In genomic region chr4:81625422-81626417, GRCh38 we compare ENCODE assay signal across 28 cellular contexts.
DNase-seq lines count a peak whose midpoint lies in the region; ATAC-seq and TF ChIP-seq lines count a peak whose summit lies in the region.
"Had no signal": no experiment of that assay in that cellular context is flagged by ENCODE, and none has a peak within 500 bp of the region (broad histone marks: within the 10 kb centered on the region; RNA-seq: fewer than 3 reads in every experiment).

No MANE protein-coding gene starts in this region.

- peak overlapping the region; percentile 45 for H3K4me3 ChIP-seq in KMS-11 (IDR thresholded peaks at IDR 0.05; ENCODE audit: insufficient read depth, low read depth, low read length)
- H3K4me3 ChIP-seq in liver (ENCODE audit: low read depth in 1 of 3, low read length in 3 of 3) = no peak overlapping the region
- H3K4me3 ChIP-seq in esophagus muscularis mucosa = no peak overlapping the region
- H3K4me3 ChIP-seq in stomach = no peak overlapping the region
- H3K4me3 ChIP-seq in body of pancreas = no peak overlapping the region
- H3K4me3 ChIP-seq: adrenal gland, gastrocnemius medialis, Peyer's patch, psoas muscle, thyroid gland had no signal

- no peak for ATAC-seq in body of pancreas
- ATAC-seq: gastrocnemius medialis; psoas muscle; stimulated activated naive CD8-positive, alpha-beta T cell treated with anti-CD3 and anti-CD28 coated beads, Interleukin-15, Interleukin-2, amounts not matched to agents 100 U/mL and 50 U/mL, for 24 hours had no signal

- H3K36me3 ChIP-seq in KMS-11 (ENCODE audit: insufficient read depth) (no peaks in the 10 kb centered on the region), liver (ENCODE audit: control insufficient read depth in 4 of 4, insufficient read depth in 3 of 4, low read depth in 1 of 4, low read length in 3 of 4) (no peaks in the 10 kb centered on the region), esophagus muscularis mucosa (no peaks in the 10 kb centered on the region), stomach (no peaks in the 10 kb centered on the region), body of pancreas (replicated peaks in 1 of 2; ENCODE audit: insufficient read depth in 1 of 2, low read depth in 2 of 2) (no peaks in the 10 kb centered on the region)
- H3K36me3 ChIP-seq: adrenal gland, gastrocnemius medialis, thyroid gland had no signal

- H3K79me2 ChIP-seq in KMS-11 (ENCODE audit: insufficient read depth, low read depth) = no peaks in the 10 kb centered on the region

- H4K20me1 ChIP-seq in KMS-11 (ENCODE audit: insufficient read depth) = no peaks in the 10 kb centered on the region

- 28% methylated on average over 4 of the region's 4 CpGs for WGBS in liver
- WGBS in esophagus muscularis mucosa = 85% methylated on average over 4 of the region's 4 CpGs
- 66 to 74% (median 71%) methylated on average over 4 of the region's 4 CpGs for WGBS in stomach, 5 donors
- 60 to 65% methylated on average over 4 of the region's 4 CpGs for WGBS in body of pancreas, 2 donors

- TF ChIP-seq CTCF in 22Rv1 (IDR thresholded peaks at IDR 0.05) = no peak
- TF ChIP-seq CTCF in KMS-11 (conservative IDR thresholded peaks at IDR 0.05; ENCODE audit: low read depth, low read length) = no peak
- TF ChIP-seq CTCF in liver (IDR thresholded peaks at IDR 0.05; ENCODE audit: low read depth, low read length, missing input control) = no peak
- no peak for TF ChIP-seq CTCF in esophagus muscularis mucosa (IDR thresholded peaks at IDR 0.05)
- no peak for TF ChIP-seq CTCF in stomach (IDR thresholded peaks at IDR 0.05)
- no peak for TF ChIP-seq CTCF in body of pancreas (IDR thresholded peaks at IDR 0.05)

- H3K9ac ChIP-seq in KMS-11 = peak overlapping the region; percentile 15; the same call in 1 of the 2 replicates
- peak overlapping the region in 1 of 2 donors; percentile 69 for H3K9ac ChIP-seq in liver (ENCODE audit: low read depth in 1 of 2, low read length in 2 of 2)

- TF ChIP-seq EP300 in esophagus muscularis mucosa (IDR thresholded peaks at IDR 0.05) = no peak
- no peak for TF ChIP-seq EP300 in stomach (IDR thresholded peaks at IDR 0.05)

- TF ChIP-seq RAD21 in liver (IDR thresholded peaks at IDR 0.05) = no peak

- no peaks in the 10 kb centered on the region for H3K9me3 ChIP-seq in liver (ENCODE audit: control insufficient read depth in 4 of 4, low read length in 3 of 4)
- no peaks in the 10 kb centered on the region for H3K9me3 ChIP-seq in esophagus muscularis mucosa
- H3K9me3 ChIP-seq in stomach = no peaks in the 10 kb centered on the region
- H3K9me3 ChIP-seq in body of pancreas = no peaks in the 10 kb centered on the region
- H3K9me3 ChIP-seq: adrenal gland, Caco-2, gastrocnemius medialis, Peyer's patch, psoas muscle, thyroid gland had no signal

- peak overlapping the region; percentile 91 for H3K4me2 ChIP-seq in KMS-11

- H3K27me3 ChIP-seq in KMS-11 (ENCODE audit: insufficient read depth, low read depth) = no peaks in the 10 kb centered on the region
- no peaks in the 10 kb centered on the region for H3K27me3 ChIP-seq in liver (ENCODE audit: control insufficient read depth in 4 of 4, insufficient read depth in 4 of 4, low read length in 3 of 4)
- no peaks in the 10 kb centered on the region for H3K27me3 ChIP-seq in esophagus muscularis mucosa
- H3K27me3 ChIP-seq in stomach = no peaks in the 10 kb centered on the region
- H3K27me3 ChIP-seq in body of pancreas = no peaks in the 10 kb centered on the region
- H3K27me3 ChIP-seq: adrenal gland, gastrocnemius medialis, Peyer's patch, thyroid gland had no signal

- DNase-seq in NCI-H748 treated with DMSO at 0.1 percent for 48 hours (lab: John Stamatoyannopoulos, UW) = peak; percentile 6
- DNase-seq in NCI-H774 (lab: John Stamatoyannopoulos, UW) = no peak
- DNase-seq in esophagus muscularis mucosa (ENCODE audit: extremely low spot score) = no peak
- no peak for DNase-seq in stomach
- no peak for DNase-seq in body of pancreas
- DNase-seq: activated CD4-positive, alpha-beta T cell treated with anti-CD3 and anti-CD28 coated beads, Interleukin-2, amount 50 U/mL, for 1 hour; activated naive CD4-positive, alpha-beta T cell treated with anti-CD3 and anti-CD28 coated beads for 36 hours; adrenal gland; Caco-2; cerebellar nuclear complex; gastrocnemius medialis; HCEC 1CT; hippocampal formation; KG1; MV-4-11; NCI-H187 treated with DMSO at 0.1 percent for 48 hours; NCI-H446; NK-92 treated with Interleukin-12 subunit alpha and Interleukin-12 subunit beta, amount 100 ng/mL, for 24 hours; Peyer's patch; psoas muscle; SHP77 treated with DMSO at 0.1 percent for 48 hours; stimulated activated naive CD8-positive, alpha-beta T cell treated with anti-CD3 and anti-CD28 coated beads, Interleukin-15, Interleukin-2, amounts not matched to agents 100 U/mL and 50 U/mL, for 24 hours; SW 1271; T1000; thyroid gland had no signal

- intact Hi-C loops in esophagus muscularis mucosa (cut with DNase I) = no loop called here
- intact Hi-C loops in stomach (cut with DNase I; ENCODE audit: low total_unique reads) = no loop called here
- intact Hi-C loops in body of pancreas (cut with DNase I) = no loop called here

- H3K4me1 ChIP-seq in KMS-11 (ENCODE audit: low read depth, poor library complexity, severe bottlenecking) (peaks cover 95% of the 10 kb centered on the region), liver (ENCODE audit: control insufficient read depth in 4 of 4, insufficient read depth in 4 of 4, low read length in 3 of 4) (peaks cover 11 to 74% (median 45%) of the 10 kb centered on the region in 4 donors), esophagus muscularis mucosa (no peaks in the 10 kb centered on the region), stomach (no peaks in the 10 kb centered on the region), body of pancreas (peaks cover 13% of the 10 kb centered on the region)
- H3K4me1 ChIP-seq: adrenal gland, gastrocnemius medialis, Peyer's patch, thyroid gland had no signal

- no peak for TF ChIP-seq POLR2A in esophagus muscularis mucosa (IDR thresholded peaks at IDR 0.05; ENCODE audit: low read depth)
- TF ChIP-seq POLR2A in stomach (IDR thresholded peaks at IDR 0.05) = no peak
- no peak for TF ChIP-seq POLR2A in body of pancreas (IDR thresholded peaks at IDR 0.05)

- H3K27ac ChIP-seq in 22Rv1 (peak overlapping the region; percentile 29; the same call in 1 of the 2 replicates), KMS-11 (peak overlapping the region; percentile 61), liver (ENCODE audit: low read depth in 1 of 2, low read length in 2 of 2) (peak overlapping the region; percentile 60 to 80), esophagus muscularis mucosa (replicated peaks in 1 of 4) (no peak overlapping the region), stomach (no peak overlapping the region), body of pancreas (no peak overlapping the region)
- H3K27ac ChIP-seq: adrenal gland, gastrocnemius medialis, Peyer's patch, psoas muscle, thyroid gland had no signal

- H2AFZ ChIP-seq in KMS-11 (ENCODE audit: low read depth) = peak overlapping the region; percentile 31; the same call in 1 of the 2 replicates

TF ChIP-seq in liver, 16 proteins besides CTCF, POLR2A, EP300 and RAD21 (continues in another document):
- no peak for TF ChIP-seq GABPA (IDR thresholded peaks at IDR 0.05 in 1 of 2, conservative IDR thresholded peaks at IDR 0.05 in 1 of 2)
- TF ChIP-seq HNF4A (conservative IDR thresholded peaks at IDR 0.05) = peak in 1 of 2 donors; percentile 11
- TF ChIP-seq RXRA (IDR thresholded peaks at IDR 0.05) = peak in 1 of 2 donors; percentile 23
- no peak for TF ChIP-seq SP1 (IDR thresholded peaks at IDR 0.05)
- TF ChIP-seq FOXA1 (IDR thresholded peaks at IDR 0.05) = peak; percentile 12
- no peak for TF ChIP-seq TAF1 (conservative IDR thresholded peaks at IDR 0.05)
- no peak for TF ChIP-seq HNF4G (IDR thresholded peaks at IDR 0.05)
- TF ChIP-seq YY1 (IDR thresholded peaks at IDR 0.05) = no peak
- TF ChIP-seq ATF3 (IDR thresholded peaks at IDR 0.05) = no peak
- TF ChIP-seq NR2F2 (IDR thresholded peaks at IDR 0.05) = no peak
- TF ChIP-seq, protein P1, sequence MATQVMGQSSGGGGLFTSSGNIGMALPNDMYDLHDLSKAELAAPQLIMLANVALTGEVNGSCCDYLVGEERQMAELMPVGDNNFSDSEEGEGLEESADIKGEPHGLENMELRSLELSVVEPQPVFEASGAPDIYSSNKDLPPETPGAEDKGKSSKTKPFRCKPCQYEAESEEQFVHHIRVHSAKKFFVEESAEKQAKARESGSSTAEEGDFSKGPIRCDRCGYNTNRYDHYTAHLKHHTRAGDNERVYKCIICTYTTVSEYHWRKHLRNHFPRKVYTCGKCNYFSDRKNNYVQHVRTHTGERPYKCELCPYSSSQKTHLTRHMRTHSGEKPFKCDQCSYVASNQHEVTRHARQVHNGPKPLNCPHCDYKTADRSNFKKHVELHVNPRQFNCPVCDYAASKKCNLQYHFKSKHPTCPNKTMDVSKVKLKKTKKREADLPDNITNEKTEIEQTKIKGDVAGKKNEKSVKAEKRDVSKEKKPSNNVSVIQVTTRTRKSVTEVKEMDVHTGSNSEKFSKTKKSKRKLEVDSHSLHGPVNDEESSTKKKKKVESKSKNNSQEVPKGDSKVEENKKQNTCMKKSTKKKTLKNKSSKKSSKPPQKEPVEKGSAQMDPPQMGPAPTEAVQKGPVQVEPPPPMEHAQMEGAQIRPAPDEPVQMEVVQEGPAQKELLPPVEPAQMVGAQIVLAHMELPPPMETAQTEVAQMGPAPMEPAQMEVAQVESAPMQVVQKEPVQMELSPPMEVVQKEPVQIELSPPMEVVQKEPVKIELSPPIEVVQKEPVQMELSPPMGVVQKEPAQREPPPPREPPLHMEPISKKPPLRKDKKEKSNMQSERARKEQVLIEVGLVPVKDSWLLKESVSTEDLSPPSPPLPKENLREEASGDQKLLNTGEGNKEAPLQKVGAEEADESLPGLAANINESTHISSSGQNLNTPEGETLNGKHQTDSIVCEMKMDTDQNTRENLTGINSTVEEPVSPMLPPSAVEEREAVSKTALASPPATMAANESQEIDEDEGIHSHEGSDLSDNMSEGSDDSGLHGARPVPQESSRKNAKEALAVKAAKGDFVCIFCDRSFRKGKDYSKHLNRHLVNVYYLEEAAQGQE (IDR thresholded peaks at IDR 0.05) = peak; percentile 13

Comparison
In these comparisons a context has a peak if more than half of its experiments do, and no peak if none do; other contexts are left out.
1. H3K27ac ChIP-seq: peak in 22Rv1 (single experiment), KMS-11 (single experiment) and liver (2 of 2); none in esophagus muscularis mucosa (0 of 4), stomach (0 of 5) and body of pancreas (0 of 4).